ENCODE assay signal across 8 cellular contexts in genomic region chr7:44847509-44847919, GRCh38. TPM values are rescaled to one million over a fixed set of nuclear protein-coding genes. Genes with fewer than 3 reads are reported as not detected.
DNase-seq lines count a peak whose midpoint lies in the region; ATAC-seq and TF ChIP-seq lines count a peak whose summit lies in the region.

No MANE protein-coding gene starts in this region.

- peak overlapping the region; percentile 84 for H3K4me3 ChIP-seq in fibroblast of the aortic adventitia (ENCODE audit: low read depth, low read length)

- H3K9me3 Mint-ChIP-seq in nephron, result no peaks in the 10 kb centered on the region

- H3K27ac Mint-ChIP-seq in nephron, result peak overlapping the region; percentile 85 to 99 (median 98)

- peaks cover 24% of the 10 kb centered on the region for H3K4me1 Mint-ChIP-seq in nephron

- peak overlapping the region; percentile 94 to 98 (median 97) for H3K4me3 Mint-ChIP-seq in nephron

- peaks cover 3% of the 10 kb centered on the region for H3K36me3 Mint-ChIP-seq in nephron (ENCODE audit: low read depth)

- peak; percentile 76 for TF ChIP-seq CTCF in fibroblast of the aortic adventitia (IDR thresholded peaks at IDR 0.05; ENCODE audit: insufficient read depth, low read length)
- TF ChIP-seq CTCF in nephron (IDR thresholded peaks at IDR 0.05; ENCODE audit: unreplicated experiment in 3 of 3), result peak; percentile 87 to 97 (median 87)

- peak; percentile 93 for DNase-seq in DMS53 (lab: John Stamatoyannopoulos, UW)
- peak; percentile 90 for DNase-seq in HuH-7.5 (ENCODE audit: low spot score)
- DNase-seq in RKO (ENCODE audit: low spot score), result peak; percentile 86
- DNase-seq in activated T-helper 9 cell treated with anti-CD3 and anti-CD28 coated beads, Interleukin-2, amount 50 U/mL, for 16 hours (ENCODE audit: low read depth), result peak; percentile 76
- DNase-seq in fibroblast of the aortic adventitia (ENCODE audit: low read depth), result peak; percentile 81
- DNase-seq in stimulated activated naive CD8-positive, alpha-beta T cell treated with anti-CD3 and anti-CD28 coated beads, Interleukin-15, Interleukin-2, amounts not matched to agents 100 U/mL and 50 U/mL, for 24 hours, result peak; percentile 90

- H3K27me3 Mint-ChIP-seq in nephron (ENCODE audit: low read depth), result no peaks in the 10 kb centered on the region

- peak; percentile 61 for ATAC-seq in GM21576 (IDR thresholded peaks at IDR 0.05; ENCODE audit: unreplicated experiment)
- ATAC-seq in stimulated activated naive CD8-positive, alpha-beta T cell treated with anti-CD3 and anti-CD28 coated beads, Interleukin-15, Interleukin-2, amounts not matched to agents 100 U/mL and 50 U/mL, for 24 hours, result peak; percentile 75

RNA-seq across cellular contexts. Expression of gene H2AZ2, which starts 0.4 kb away (rescaled TPM):
- total RNA-seq in fibroblast of the aortic adventitia (ENCODE audit: low replicate concordance), result 69.1 and 122 TPM in 2 replicates

RNA-seq across cellular contexts. Expression of gene PURB, which starts 37.8 kb away (rescaled TPM):
- total RNA-seq in fibroblast of the aortic adventitia (ENCODE audit: low replicate concordance), result 10.5 and 27.2 TPM in 2 replicates

RNA-seq across cellular contexts. Expression of gene PPIA, which starts 51.0 kb away (rescaled TPM):
- 1,562 and 2,915 TPM in 2 replicates for total RNA-seq in fibroblast of the aortic adventitia (ENCODE audit: low replicate concordance)

Comparison
In these comparisons a context has a peak if more than half of its experiments do, and no peak if none do; other contexts are left out.
1. Peak in every context shown above with its lines: DNase-seq, ATAC-seq and H3K4me3 ChIP-seq.